ENCODE assay signal across 8 cellular contexts in the genomic region with DNA sequence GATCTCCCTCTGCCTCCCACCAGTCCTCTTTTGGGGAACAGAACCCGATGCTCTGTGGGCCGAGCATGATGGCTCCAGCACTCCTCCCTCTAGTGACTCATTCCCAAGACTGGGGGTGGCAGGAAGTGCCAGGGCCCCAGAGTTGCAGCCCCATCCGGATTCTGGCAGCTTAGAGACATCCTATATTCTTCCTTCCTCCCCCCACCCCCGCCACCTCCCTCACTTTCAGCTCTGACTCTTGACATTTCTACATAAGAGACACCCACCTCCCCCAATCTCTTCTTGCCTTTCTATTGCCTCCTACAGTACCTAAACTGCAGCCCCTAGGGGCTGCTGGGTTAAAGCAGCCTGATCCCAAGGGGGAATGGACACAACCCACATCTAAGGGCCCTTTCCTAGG. TPM values are rescaled to one million over a fixed set of nuclear protein-coding genes. Genes with fewer than 3 reads are reported as not detected.
DNase-seq lines count a peak whose midpoint lies in the region; ATAC-seq, FAIRE-seq and TF ChIP-seq lines count a peak whose summit lies in the region.

No MANE protein-coding gene starts in this region.

- no peaks in the 10 kb centered on the region for H3K9me3 ChIP-seq in HepG2 (ENCODE audit: low read length)

- peak; percentile 61 for ATAC-seq in HepG2
- ATAC-seq in GM19395 (IDR thresholded peaks at IDR 0.05; ENCODE audit: unreplicated experiment): no peak

- no peaks in the 10 kb centered on the region for H4K20me1 ChIP-seq in HepG2 (ENCODE audit: insufficient read depth, low read length)

- H3K9ac ChIP-seq in HepG2 (ENCODE audit: insufficient read depth, low read depth, low read length): no peak overlapping the region

- no peak overlapping the region for H2AFZ ChIP-seq in HepG2 (ENCODE audit: low read length)

- TF ChIP-seq CTCF in HepG2 (CRISPR knock-in tag; IDR thresholded peaks at IDR 0.05): no peak

- TF ChIP-seq EP300 in HepG2 (IDR thresholded peaks at IDR 0.05; ENCODE audit: low read depth in 2 of 2, low read length in 2 of 2) (no peak), HepG2 (CRISPR knock-in tag; IDR thresholded peaks at IDR 0.05; ENCODE audit: borderline replicate concordance) (no peak)

- H3K79me2 ChIP-seq in HepG2 (ENCODE audit: insufficient read depth, low read length): no peaks in the 10 kb centered on the region

- TF ChIP-seq POLR2A in HepG2 (IDR thresholded peaks at IDR 0.05; ENCODE audit: insufficient read depth in 1 of 2, low read depth in 2 of 2, low read length in 2 of 2): no peak

- no peak for FAIRE-seq in HepG2 (lab: Jason Lieb, UNC)

- intact Hi-C loops in HepG2 (cut with micrococcal nuclease; ENCODE audit: unreplicated experiment): no loop called here

- H3K4me2 ChIP-seq in HepG2 (ENCODE audit: low read depth, low read length): peak overlapping the region; percentile 39

- H3K27me3 ChIP-seq in HepG2 (ENCODE audit: control insufficient read depth in 1 of 2, insufficient read depth in 2 of 2, low read length in 2 of 2): no peaks in the 10 kb centered on the region

- no peaks in the 10 kb centered on the region for H3K36me3 ChIP-seq in HepG2 (replicated peaks in 1 of 2; ENCODE audit: control insufficient read depth in 1 of 2, insufficient read depth in 2 of 2, low read length in 2 of 2)

- BruUV-seq in HepG2 (replicated peaks; lab: Mats Ljungman, UMichigan): no TSS peak

- peak; percentile 63 for DNase-seq in stimulated activated naive CD4-positive, alpha-beta T cell treated with Interleukin-2 at 50 U/mL for 16 hours (lab: John Stamatoyannopoulos, UW)
- DNase-seq in stimulated activated naive CD4-positive, alpha-beta T cell (lab: John Stamatoyannopoulos, UW): no peak
- DNase-seq in activated T-cell treated with anti-CD3 and anti-CD28 coated beads for 4 hours (peak; percentile 41), HepG2 (ENCODE audit: low spot score) (no peak), medulla oblongata (ENCODE audit: extremely low spot score) (no peak), DMS79 treated with DMSO at 0.1 percent for 48 hours (lab: John Stamatoyannopoulos, UW) (no peak), NCI-H774 (lab: John Stamatoyannopoulos, UW) (no peak)

- H3K4me3 ChIP-seq in HepG2 (replicated peaks in 1 of 3; ENCODE audit: insufficient read depth in 1 of 3, low read depth in 2 of 3, low read length in 3 of 3): no peak overlapping the region; a peak in 1 of 6 replicates

- TF ChIP-seq RAD21 in HepG2 (CRISPR knock-in tag; IDR thresholded peaks at IDR 0.05): no peak

- H3K4me1 ChIP-seq in HepG2 (ENCODE audit: insufficient read depth, low read length): no peaks in the 10 kb centered on the region

- CTCF ChIA-PET in HepG2 (lab: Yijun Ruan, JAX; ENCODE audit: low intra/inter-chr PET ratio, low total read pairs): no interaction called here

- WGBS in HepG2 (ENCODE audit: low lambda C conversion rate): 2% methylated on average over 3 of the region's 4 CpGs

- in situ Hi-C loops in HepG2 (cut with HindIII; ENCODE audit: extremely low pct_ligation_motif_present, low pct_unique_long_range_greater_than_20kb): no loop called here

- H3K27ac ChIP-seq in HepG2 (ENCODE audit: extremely low read length, insufficient read depth, low read length): no peak overlapping the region

- POLR2A ChIA-PET in HepG2 (lab: Yijun Ruan, JAX): no interaction called here

TF ChIP-seq in HepG2, 621 proteins besides CTCF, POLR2A, EP300 and RAD21:
- TF ChIP-seq FOSL2 (CRISPR knock-in tag; IDR thresholded peaks at IDR 0.05) (peak; percentile 53), HDAC2 (CRISPR knock-in tag; IDR thresholded peaks at IDR 0.05) (no peak)
- TF ChIP-seq, protein P1, sequence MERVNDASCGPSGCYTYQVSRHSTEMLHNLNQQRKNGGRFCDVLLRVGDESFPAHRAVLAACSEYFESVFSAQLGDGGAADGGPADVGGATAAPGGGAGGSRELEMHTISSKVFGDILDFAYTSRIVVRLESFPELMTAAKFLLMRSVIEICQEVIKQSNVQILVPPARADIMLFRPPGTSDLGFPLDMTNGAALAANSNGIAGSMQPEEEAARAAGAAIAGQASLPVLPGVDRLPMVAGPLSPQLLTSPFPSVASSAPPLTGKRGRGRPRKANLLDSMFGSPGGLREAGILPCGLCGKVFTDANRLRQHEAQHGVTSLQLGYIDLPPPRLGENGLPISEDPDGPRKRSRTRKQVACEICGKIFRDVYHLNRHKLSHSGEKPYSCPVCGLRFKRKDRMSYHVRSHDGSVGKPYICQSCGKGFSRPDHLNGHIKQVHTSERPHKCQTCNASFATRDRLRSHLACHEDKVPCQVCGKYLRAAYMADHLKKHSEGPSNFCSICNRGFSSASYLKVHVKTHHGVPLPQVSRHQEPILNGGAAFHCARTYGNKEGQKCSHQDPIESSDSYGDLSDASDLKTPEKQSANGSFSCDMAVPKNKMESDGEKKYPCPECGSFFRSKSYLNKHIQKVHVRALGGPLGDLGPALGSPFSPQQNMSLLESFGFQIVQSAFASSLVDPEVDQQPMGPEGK (CRISPR knock-in tag; IDR thresholded peaks at IDR 0.05): peak; percentile 24; the same call in 1 of the 2 replicates

RNA-seq across cellular contexts. Expression of gene MATR3, which starts 47.1 kb away (rescaled TPM):
- total RNA-seq in HepG2 (2016; rRNA removed; fragmentation: Illumina TruSeq; extraction: Trizol): 341 and 484 TPM in 2 replicates
- total RNA-seq in HepG2 (2016; cell fraction: cytosol; rRNA removed; fragmentation: Illumina TruSeq; extraction: Trizol; ENCODE audit: low read depth): 17.2 and 21.9 TPM in 2 replicates
- total RNA-seq in HepG2 (2016; cell fraction: insoluble cytoplasmic fraction; rRNA removed; fragmentation: Illumina TruSeq; extraction: Trizol): 343 and 482 TPM in 2 replicates
- 53.9 and 61.4 TPM in 2 replicates for total RNA-seq in HepG2 (2016; cell fraction: membrane; rRNA removed; fragmentation: Illumina TruSeq; extraction: Trizol)
- 279 and 286 TPM in 2 replicates for total RNA-seq in HepG2 (2016; cell fraction: nucleus; rRNA removed; fragmentation: Illumina TruSeq; extraction: Trizol)
- 84.6 and 94.2 TPM in 2 replicates for polyA plus RNA-seq in HepG2 (2011; rRNA removed)
- 43.6 and 60.1 TPM in 2 replicates for polyA plus RNA-seq in HepG2 (2011; cell fraction: cytosol; rRNA removed)
- 57.4 and 62.8 TPM in 2 replicates for polyA plus RNA-seq in HepG2 (2011; cell fraction: nucleus; rRNA removed)
- polyA plus RNA-seq in HepG2 (2012): 171 and 221 TPM in 2 replicates
- 12.4 and 12.5 TPM in 2 replicates for polyA plus RNA-seq in HepG2 (2016; cell fraction: cytosol; fragmentation: Illumina TruSeq; extraction: Trizol; ENCODE audit: low read depth)
- polyA plus RNA-seq in HepG2 (2016; cell fraction: insoluble cytoplasmic fraction; fragmentation: Illumina TruSeq; extraction: Trizol; ENCODE audit: low read depth): 426 and 447 TPM in 2 replicates
- polyA plus RNA-seq in HepG2 (2016; cell fraction: membrane; fragmentation: Illumina TruSeq; extraction: Trizol; ENCODE audit: low read depth): 40.1 and 45.7 TPM in 2 replicates
- polyA plus RNA-seq in HepG2 (2016; cell fraction: nucleus; fragmentation: Illumina TruSeq; extraction: Trizol; ENCODE audit: insufficient read depth, low read depth): 274 and 295 TPM in 2 replicates
- polyA minus RNA-seq in HepG2 (2011; rRNA and poly(A)+ RNA removed; ENCODE audit: low replicate concordance): 165 and 278 TPM in 2 replicates
- 117 and 119 TPM in 2 replicates for polyA minus RNA-seq in HepG2 (2011; cell fraction: cytosol; rRNA and poly(A)+ RNA removed)
- 253 and 268 TPM in 2 replicates for polyA minus RNA-seq in HepG2 (2011; cell fraction: nucleus; rRNA and poly(A)+ RNA removed)

RNA-seq across cellular contexts. Expression of gene SIL1, which starts 48.2 kb away (rescaled TPM):
- 15.9 and 30.0 TPM in 2 replicates for total RNA-seq in HepG2 (2016; rRNA removed; fragmentation: Illumina TruSeq; extraction: Trizol)
- total RNA-seq in HepG2 (2016; cell fraction: cytosol; rRNA removed; fragmentation: Illumina TruSeq; extraction: Trizol; ENCODE audit: low read depth): 5.0 and 6.0 TPM in 2 replicates
- total RNA-seq in HepG2 (2016; cell fraction: insoluble cytoplasmic fraction; rRNA removed; fragmentation: Illumina TruSeq; extraction: Trizol): 14.1 and 31.0 TPM in 2 replicates
- total RNA-seq in HepG2 (2016; cell fraction: membrane; rRNA removed; fragmentation: Illumina TruSeq; extraction: Trizol): 6.5 and 8.3 TPM in 2 replicates
- total RNA-seq in HepG2 (2016; cell fraction: nucleus; rRNA removed; fragmentation: Illumina TruSeq; extraction: Trizol): 29.9 and 30.1 TPM in 2 replicates
- 26.0 and 27.6 TPM in 2 replicates for polyA plus RNA-seq in HepG2 (2011; rRNA removed)
- 20.8 and 47.3 TPM in 2 replicates for polyA plus RNA-seq in HepG2 (2011; cell fraction: cytosol; rRNA removed)
- polyA plus RNA-seq in HepG2 (2011; cell fraction: nucleus; rRNA removed): 23.4 and 23.7 TPM in 2 replicates
- 26.8 and 28.6 TPM in 2 replicates for polyA plus RNA-seq in HepG2 (2012)
- polyA plus RNA-seq in HepG2 (2016; cell fraction: cytosol; fragmentation: Illumina TruSeq; extraction: Trizol; ENCODE audit: low read depth): 4.2 and 4.3 TPM in 2 replicates
- polyA plus RNA-seq in HepG2 (2016; cell fraction: insoluble cytoplasmic fraction; fragmentation: Illumina TruSeq; extraction: Trizol; ENCODE audit: low read depth): 10.9 and 13.0 TPM in 2 replicates
- 3.6 and 4.4 TPM in 2 replicates for polyA plus RNA-seq in HepG2 (2016; cell fraction: membrane; fragmentation: Illumina TruSeq; extraction: Trizol; ENCODE audit: low read depth)
- polyA plus RNA-seq in HepG2 (2016; cell fraction: nucleus; fragmentation: Illumina TruSeq; extraction: Trizol; ENCODE audit: insufficient read depth, low read depth): 40.0 and 42.7 TPM in 2 replicates
- 16.2 and 45.8 TPM in 2 replicates for polyA minus RNA-seq in HepG2 (2011; rRNA and poly(A)+ RNA removed; ENCODE audit: low replicate concordance)
- 12.9 and 13.8 TPM in 2 replicates for polyA minus RNA-seq in HepG2 (2011; cell fraction: cytosol; rRNA and poly(A)+ RNA removed)
- 12.6 and 13.4 TPM in 2 replicates for polyA minus RNA-seq in HepG2 (2011; cell fraction: nucleus; rRNA and poly(A)+ RNA removed)

Comparison
In these comparisons a context has a peak if more than half of its experiments do, and no peak if none do; other contexts are left out.
1. DNase-seq: peak in stimulated activated naive CD4-positive, alpha-beta T cell treated with Interleukin-2 at 50 U/mL for 16 hours (single experiment) and activated T-cell treated with anti-CD3 and anti-CD28 coated beads for 4 hours (single experiment); none in stimulated activated naive CD4-positive, alpha-beta T cell (0 of 6), HepG2 (single experiment), medulla oblongata (single experiment), DMS79 treated with DMSO at 0.1 percent for 48 hours (single experiment) and NCI-H774 (single experiment).